2 cellular contexts compared by ENCODE assay signal in the genomic region with DNA sequence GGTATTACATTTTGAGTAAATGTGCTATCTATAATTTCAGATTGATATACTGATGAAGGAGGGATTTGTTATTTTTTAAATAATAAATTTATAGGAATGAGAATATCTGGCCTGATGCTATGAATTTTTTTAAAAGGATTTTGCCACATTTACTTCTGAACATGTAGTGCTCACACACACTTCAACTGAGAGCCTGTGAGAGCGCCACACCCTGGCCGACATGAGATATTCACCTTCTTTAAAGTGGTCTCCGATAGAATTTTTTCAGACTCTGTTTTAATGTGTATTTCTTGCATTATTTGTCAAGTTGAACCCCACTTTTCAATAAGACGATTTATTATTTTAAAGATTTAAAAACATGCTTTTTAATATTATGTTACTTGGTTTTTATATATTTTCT.
A peak's percentile ranks its signal among the peaks of the same experiment; 100 is the strongest.
TF ChIP-seq lines count a peak whose summit lies in the region.

No MANE protein-coding gene starts in this region.

TF ChIP-seq in HepG2, 621 proteins besides CTCF, POLR2A, EP300 and RAD21:
- no peak for TF ChIP-seq ZFP36 (IDR thresholded peaks at IDR 0.05; ENCODE audit: borderline replicate concordance, low read depth, low read length, partially characterized antibody)
- 0 out of 2 replicates have a peak, but pooled peaks have one; percentile 9 for TF ChIP-seq SMC3 (IDR thresholded peaks at IDR 0.05; ENCODE audit: low read length)
- TF ChIP-seq STAG1 (CRISPR knock-in tag; IDR thresholded peaks at IDR 0.05) = peak; percentile 12; the same call in 1 of the 2 replicates

TF ChIP-seq in H1, 55 proteins besides CTCF, POLR2A, EP300 and RAD21:
- no peak for TF ChIP-seq RXRA (IDR thresholded peaks at IDR 0.05; ENCODE audit: insufficient read depth, low read depth, low read length)
- no peak for TF ChIP-seq ZNF274 (IDR thresholded peaks at IDR 0.05; ENCODE audit: borderline replicate concordance, extremely low read depth, low read length)
- TF ChIP-seq CHD7 (IDR thresholded peaks at IDR 0.05; ENCODE audit: insufficient replicate concordance, low read length) = no peak
- no peak for TF ChIP-seq HDAC6 (IDR thresholded peaks at IDR 0.05; ENCODE audit: low read depth, low read length)
- no peak for TF ChIP-seq SP2 (IDR thresholded peaks at IDR 0.05; ENCODE audit: low read length)
- TF ChIP-seq SIRT6 (IDR thresholded peaks at IDR 0.05; ENCODE audit: low read length) = no peak
- TF ChIP-seq, protein P1, sequence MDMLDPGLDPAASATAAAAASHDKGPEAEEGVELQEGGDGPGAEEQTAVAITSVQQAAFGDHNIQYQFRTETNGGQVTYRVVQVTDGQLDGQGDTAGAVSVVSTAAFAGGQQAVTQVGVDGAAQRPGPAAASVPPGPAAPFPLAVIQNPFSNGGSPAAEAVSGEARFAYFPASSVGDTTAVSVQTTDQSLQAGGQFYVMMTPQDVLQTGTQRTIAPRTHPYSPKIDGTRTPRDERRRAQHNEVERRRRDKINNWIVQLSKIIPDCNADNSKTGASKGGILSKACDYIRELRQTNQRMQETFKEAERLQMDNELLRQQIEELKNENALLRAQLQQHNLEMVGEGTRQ (IDR thresholded peaks at IDR 0.05; ENCODE audit: low read length) = no peak
- no peak for TF ChIP-seq TAF7 (optimal IDR thresholded peaks at IDR 0.05; ENCODE audit: borderline replicate concordance, low read depth, low read length)
- no peak for TF ChIP-seq CTBP2 (IDR thresholded peaks at IDR 0.05; ENCODE audit: borderline replicate concordance, insufficient read depth, insufficient read length, low read length)
- no peak for TF ChIP-seq ASH2L (IDR thresholded peaks at IDR 0.05; ENCODE audit: low read length)
- no peak for TF ChIP-seq NANOG (IDR thresholded peaks at IDR 0.05; ENCODE audit: insufficient read depth, low read depth, low read length, poor library complexity, severe bottlenecking)
